Comparison of ENCODE assay signal across 1 cellular context in the genomic region with DNA sequence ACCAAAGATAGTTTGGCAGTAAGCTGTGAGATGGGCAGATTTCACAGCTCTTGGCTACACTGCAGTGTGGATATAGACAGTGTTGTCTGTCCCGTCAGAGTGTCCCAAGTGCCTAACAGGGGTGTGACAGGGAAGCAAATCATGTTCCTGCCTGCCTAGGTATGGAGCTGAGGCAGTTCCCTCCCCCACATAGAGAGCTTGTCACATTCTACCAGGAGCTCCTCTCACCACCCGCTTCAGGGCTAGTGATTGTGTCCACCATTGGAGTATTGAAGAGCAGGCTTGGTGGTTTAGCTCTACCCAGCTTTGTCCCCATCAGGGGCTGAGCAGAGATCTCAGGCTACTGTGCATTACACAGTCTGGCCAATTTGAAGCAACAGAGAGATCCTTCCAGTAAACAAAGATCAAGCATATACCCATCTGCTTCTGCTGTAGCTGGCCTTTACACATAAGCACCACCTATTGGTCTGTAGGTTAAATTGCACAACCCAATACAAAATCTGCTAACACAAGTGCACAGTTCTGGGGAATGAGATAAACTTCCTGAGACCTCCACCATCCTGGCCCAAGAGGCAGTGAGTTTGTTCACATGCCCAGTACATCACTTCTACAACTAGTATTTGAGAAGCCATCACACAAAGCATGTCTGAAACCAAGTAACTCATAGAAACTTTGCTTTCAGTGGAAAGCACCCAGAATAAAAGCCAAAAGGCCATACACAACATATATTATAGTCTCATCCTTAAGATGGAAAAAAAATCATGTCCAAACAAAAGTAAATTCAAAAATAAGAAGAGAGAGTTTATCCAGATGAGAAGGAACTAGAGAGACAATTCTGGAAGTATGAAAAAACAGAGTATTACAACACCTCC.
TF ChIP-seq lines count a peak whose summit lies in the region.

No MANE protein-coding gene starts in this region.

TF ChIP-seq in GM12878, 131 proteins besides CTCF, POLR2A, EP300 and RAD21 (continued from another document):
- TF ChIP-seq, protein P1, sequence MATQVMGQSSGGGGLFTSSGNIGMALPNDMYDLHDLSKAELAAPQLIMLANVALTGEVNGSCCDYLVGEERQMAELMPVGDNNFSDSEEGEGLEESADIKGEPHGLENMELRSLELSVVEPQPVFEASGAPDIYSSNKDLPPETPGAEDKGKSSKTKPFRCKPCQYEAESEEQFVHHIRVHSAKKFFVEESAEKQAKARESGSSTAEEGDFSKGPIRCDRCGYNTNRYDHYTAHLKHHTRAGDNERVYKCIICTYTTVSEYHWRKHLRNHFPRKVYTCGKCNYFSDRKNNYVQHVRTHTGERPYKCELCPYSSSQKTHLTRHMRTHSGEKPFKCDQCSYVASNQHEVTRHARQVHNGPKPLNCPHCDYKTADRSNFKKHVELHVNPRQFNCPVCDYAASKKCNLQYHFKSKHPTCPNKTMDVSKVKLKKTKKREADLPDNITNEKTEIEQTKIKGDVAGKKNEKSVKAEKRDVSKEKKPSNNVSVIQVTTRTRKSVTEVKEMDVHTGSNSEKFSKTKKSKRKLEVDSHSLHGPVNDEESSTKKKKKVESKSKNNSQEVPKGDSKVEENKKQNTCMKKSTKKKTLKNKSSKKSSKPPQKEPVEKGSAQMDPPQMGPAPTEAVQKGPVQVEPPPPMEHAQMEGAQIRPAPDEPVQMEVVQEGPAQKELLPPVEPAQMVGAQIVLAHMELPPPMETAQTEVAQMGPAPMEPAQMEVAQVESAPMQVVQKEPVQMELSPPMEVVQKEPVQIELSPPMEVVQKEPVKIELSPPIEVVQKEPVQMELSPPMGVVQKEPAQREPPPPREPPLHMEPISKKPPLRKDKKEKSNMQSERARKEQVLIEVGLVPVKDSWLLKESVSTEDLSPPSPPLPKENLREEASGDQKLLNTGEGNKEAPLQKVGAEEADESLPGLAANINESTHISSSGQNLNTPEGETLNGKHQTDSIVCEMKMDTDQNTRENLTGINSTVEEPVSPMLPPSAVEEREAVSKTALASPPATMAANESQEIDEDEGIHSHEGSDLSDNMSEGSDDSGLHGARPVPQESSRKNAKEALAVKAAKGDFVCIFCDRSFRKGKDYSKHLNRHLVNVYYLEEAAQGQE (IDR thresholded peaks at IDR 0.05; ENCODE audit: low read depth, low read length) = no peak
- TF ChIP-seq RFX5 (IDR thresholded peaks at IDR 0.05; ENCODE audit: low read depth, low read length) (no peak), FOXK2 (IDR thresholded peaks at IDR 0.05) (no peak), ESRRA (IDR thresholded peaks at IDR 0.05; ENCODE audit: low read length) (no peak), CHD1 (IDR thresholded peaks at IDR 0.05; ENCODE audit: low read depth, low read length) (no peak), NFIC (IDR thresholded peaks at IDR 0.05; ENCODE audit: low read depth, low read length) (no peak), NFXL1 (IDR thresholded peaks at IDR 0.05; ENCODE audit: borderline replicate concordance) (no peak), IKZF1 (conservative IDR thresholded peaks at IDR 0.05) (no peak), RCOR1 (conservative IDR thresholded peaks at IDR 0.05; ENCODE audit: low read depth, low read length) (no peak), STAT1 (conservative IDR thresholded peaks at IDR 0.05) (no peak), ZBED1 (IDR thresholded peaks at IDR 0.05; ENCODE audit: borderline replicate concordance) (no peak), YBX1 (IDR thresholded peaks at IDR 0.05) (no peak)
- TF ChIP-seq, protein P2, sequence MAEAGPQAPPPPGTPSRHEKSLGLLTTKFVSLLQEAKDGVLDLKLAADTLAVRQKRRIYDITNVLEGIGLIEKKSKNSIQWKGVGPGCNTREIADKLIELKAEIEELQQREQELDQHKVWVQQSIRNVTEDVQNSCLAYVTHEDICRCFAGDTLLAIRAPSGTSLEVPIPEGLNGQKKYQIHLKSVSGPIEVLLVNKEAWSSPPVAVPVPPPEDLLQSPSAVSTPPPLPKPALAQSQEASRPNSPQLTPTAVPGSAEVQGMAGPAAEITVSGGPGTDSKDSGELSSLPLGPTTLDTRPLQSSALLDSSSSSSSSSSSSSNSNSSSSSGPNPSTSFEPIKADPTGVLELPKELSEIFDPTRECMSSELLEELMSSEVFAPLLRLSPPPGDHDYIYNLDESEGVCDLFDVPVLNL (IDR thresholded peaks at IDR 0.05; ENCODE audit: low read depth, low read length) = no peak
- TF ChIP-seq, protein P3, sequence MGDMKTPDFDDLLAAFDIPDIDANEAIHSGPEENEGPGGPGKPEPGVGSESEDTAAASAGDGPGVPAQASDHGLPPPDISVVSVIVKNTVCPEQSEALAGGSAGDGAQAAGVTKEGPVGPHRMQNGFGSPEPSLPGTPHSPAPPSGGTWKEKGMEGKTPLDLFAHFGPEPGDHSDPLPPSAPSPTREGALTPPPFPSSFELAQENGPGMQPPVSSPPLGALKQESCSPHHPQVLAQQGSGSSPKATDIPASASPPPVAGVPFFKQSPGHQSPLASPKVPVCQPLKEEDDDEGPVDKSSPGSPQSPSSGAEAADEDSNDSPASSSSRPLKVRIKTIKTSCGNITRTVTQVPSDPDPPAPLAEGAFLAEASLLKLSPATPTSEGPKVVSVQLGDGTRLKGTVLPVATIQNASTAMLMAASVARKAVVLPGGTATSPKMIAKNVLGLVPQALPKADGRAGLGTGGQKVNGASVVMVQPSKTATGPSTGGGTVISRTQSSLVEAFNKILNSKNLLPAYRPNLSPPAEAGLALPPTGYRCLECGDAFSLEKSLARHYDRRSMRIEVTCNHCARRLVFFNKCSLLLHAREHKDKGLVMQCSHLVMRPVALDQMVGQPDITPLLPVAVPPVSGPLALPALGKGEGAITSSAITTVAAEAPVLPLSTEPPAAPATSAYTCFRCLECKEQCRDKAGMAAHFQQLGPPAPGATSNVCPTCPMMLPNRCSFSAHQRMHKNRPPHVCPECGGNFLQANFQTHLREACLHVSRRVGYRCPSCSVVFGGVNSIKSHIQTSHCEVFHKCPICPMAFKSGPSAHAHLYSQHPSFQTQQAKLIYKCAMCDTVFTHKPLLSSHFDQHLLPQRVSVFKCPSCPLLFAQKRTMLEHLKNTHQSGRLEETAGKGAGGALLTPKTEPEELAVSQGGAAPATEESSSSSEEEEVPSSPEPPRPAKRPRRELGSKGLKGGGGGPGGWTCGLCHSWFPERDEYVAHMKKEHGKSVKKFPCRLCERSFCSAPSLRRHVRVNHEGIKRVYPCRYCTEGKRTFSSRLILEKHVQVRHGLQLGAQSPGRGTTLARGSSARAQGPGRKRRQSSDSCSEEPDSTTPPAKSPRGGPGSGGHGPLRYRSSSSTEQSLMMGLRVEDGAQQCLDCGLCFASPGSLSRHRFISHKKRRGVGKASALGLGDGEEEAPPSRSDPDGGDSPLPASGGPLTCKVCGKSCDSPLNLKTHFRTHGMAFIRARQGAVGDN (IDR thresholded peaks at IDR 0.05) = no peak
